In the genomic region with DNA sequence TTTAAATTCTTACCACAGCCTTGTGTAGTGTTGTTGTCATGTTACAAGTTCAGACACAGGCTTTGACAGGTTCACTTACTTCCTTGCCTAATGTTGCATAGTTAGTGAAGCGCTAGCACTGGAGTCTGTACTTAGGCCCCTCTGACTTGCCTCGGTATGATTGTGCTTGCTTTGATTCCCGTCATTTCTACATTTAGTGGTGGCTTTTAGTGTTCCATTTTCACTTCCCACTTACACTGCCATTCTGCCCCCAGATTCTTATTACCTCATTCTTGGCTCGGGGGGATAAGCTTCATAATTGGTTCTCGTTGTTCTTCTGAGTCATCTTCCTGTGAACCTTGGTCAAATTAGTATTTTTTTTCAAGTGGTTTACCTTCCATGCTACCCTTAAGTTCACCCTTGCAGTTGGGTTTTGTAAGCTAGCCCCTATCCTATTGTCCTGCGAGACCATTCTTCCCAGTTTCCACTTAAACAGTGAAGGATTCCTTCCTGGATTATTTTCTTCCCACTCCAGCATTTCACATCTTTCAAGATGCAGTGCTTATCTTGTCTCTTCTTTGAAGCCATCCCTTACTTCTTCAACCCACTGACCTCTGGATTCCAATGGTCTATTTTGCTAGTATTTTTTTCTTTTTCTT, we compare ENCODE assay signal across 1 cellular context.
A peak's percentile ranks its signal among the peaks of the same experiment; 100 is the strongest.
TF ChIP-seq lines count a peak whose summit lies in the region.

No MANE protein-coding gene starts in this region.

TF ChIP-seq in K562, 482 proteins besides CTCF, POLR2A, EP300 and RAD21 (continued from another document):
- TF ChIP-seq JUND (IDR thresholded peaks at IDR 0.05; ENCODE audit: borderline replicate concordance, low read depth, low read length) (peak; percentile 40; the same call in 1 of the 2 replicates), JUND (tag; IDR thresholded peaks at IDR 0.05; ENCODE audit: borderline replicate concordance, low read depth, low read length) (0 out of 3 replicates have a peak, but pooled peaks have one; percentile 19), ZKSCAN1 (IDR thresholded peaks at IDR 0.05; ENCODE audit: low read depth, low read length) (no peak), ZBTB40 (IDR thresholded peaks at IDR 0.05) (no peak), ZBTB40 (CRISPR knock-in tag; IDR thresholded peaks at IDR 0.05) (no peak), EGR1 (conservative IDR thresholded peaks at IDR 0.05) (0 out of 2 replicates have a peak, but pooled peaks have one; percentile 8), ZFP36 (IDR thresholded peaks at IDR 0.05; ENCODE audit: low read depth, low read length, partially characterized antibody) (no peak), ZNF133 (CRISPR knock-in tag; IDR thresholded peaks at IDR 0.05) (no peak), JUN (IDR thresholded peaks at IDR 0.05; ENCODE audit: borderline replicate concordance, low read depth, low read length) (no peak), JUN (CRISPR knock-in tag; IDR thresholded peaks at IDR 0.05; ENCODE audit: borderline replicate concordance) (0 out of 2 replicates have a peak, but pooled peaks have one; percentile 53), ZNF3 (CRISPR knock-in tag; IDR thresholded peaks at IDR 0.05) (no peak), ZNF239 (CRISPR knock-in tag; IDR thresholded peaks at IDR 0.05) (no peak), NFE2L1 (tag; IDR thresholded peaks at IDR 0.05; ENCODE audit: borderline replicate concordance, low read depth) (no peak), HINFP (tag; conservative IDR thresholded peaks at IDR 0.05; ENCODE audit: low read depth) (no peak), CREM (IDR thresholded peaks at IDR 0.05; ENCODE audit: low read depth) (no peak), KDM5B (IDR thresholded peaks at IDR 0.05; ENCODE audit: insufficient replicate concordance, low read depth, low read length) (no peak), POU5F1 (IDR thresholded peaks at IDR 0.05; ENCODE audit: borderline replicate concordance, low read depth, low read length, partially characterized antibody) (no peak), RUNX1 (IDR thresholded peaks at IDR 0.05; ENCODE audit: low read depth) (no peak), NR1H2 (CRISPR knock-in tag; IDR thresholded peaks at IDR 0.05) (no peak), DACH1 (IDR thresholded peaks at IDR 0.05; ENCODE audit: partially characterized antibody) (no peak), ILK (tag; IDR thresholded peaks at IDR 0.05; ENCODE audit: borderline replicate concordance, low read depth) (no peak), ZNF316 (IDR thresholded peaks at IDR 0.05) (no peak), ETS2 (tag; IDR thresholded peaks at IDR 0.05; ENCODE audit: borderline replicate concordance, poor library complexity, severe bottlenecking) (no peak), SLC30A9 (CRISPR knock-in tag; IDR thresholded peaks at IDR 0.05) (no peak), KLF10 (CRISPR knock-in tag; IDR thresholded peaks at IDR 0.05) (no peak), ZNF699 (CRISPR knock-in tag; IDR thresholded peaks at IDR 0.05; ENCODE audit: insufficient replicate concordance) (no peak), HDAC3 (IDR thresholded peaks at IDR 0.05; ENCODE audit: borderline replicate concordance, partially characterized antibody) (no peak), MBD2 (IDR thresholded peaks at IDR 0.05; ENCODE audit: borderline replicate concordance, low read depth) (no peak), DLX4 (CRISPR knock-in tag; IDR thresholded peaks at IDR 0.05) (no peak), ZNF165 (CRISPR knock-in tag; IDR thresholded peaks at IDR 0.05; ENCODE audit: borderline replicate concordance) (no peak), ZNF311 (CRISPR knock-in tag; IDR thresholded peaks at IDR 0.05) (no peak), MLLT1 (IDR thresholded peaks at IDR 0.05) (no peak), MECOM (CRISPR knock-in tag; IDR thresholded peaks at IDR 0.05) (peak; percentile 62; the same call in 1 of the 2 replicates), CHD2 (IDR thresholded peaks at IDR 0.05; ENCODE audit: low read depth, low read length) (no peak)
- TF ChIP-seq, protein P1, sequence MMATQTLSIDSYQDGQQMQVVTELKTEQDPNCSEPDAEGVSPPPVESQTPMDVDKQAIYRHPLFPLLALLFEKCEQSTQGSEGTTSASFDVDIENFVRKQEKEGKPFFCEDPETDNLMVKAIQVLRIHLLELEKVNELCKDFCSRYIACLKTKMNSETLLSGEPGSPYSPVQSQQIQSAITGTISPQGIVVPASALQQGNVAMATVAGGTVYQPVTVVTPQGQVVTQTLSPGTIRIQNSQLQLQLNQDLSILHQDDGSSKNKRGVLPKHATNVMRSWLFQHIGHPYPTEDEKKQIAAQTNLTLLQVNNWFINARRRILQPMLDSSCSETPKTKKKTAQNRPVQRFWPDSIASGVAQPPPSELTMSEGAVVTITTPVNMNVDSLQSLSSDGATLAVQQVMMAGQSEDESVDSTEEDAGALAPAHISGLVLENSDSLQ (IDR thresholded peaks at IDR 0.05) = no peak
- TF ChIP-seq, protein P2, sequence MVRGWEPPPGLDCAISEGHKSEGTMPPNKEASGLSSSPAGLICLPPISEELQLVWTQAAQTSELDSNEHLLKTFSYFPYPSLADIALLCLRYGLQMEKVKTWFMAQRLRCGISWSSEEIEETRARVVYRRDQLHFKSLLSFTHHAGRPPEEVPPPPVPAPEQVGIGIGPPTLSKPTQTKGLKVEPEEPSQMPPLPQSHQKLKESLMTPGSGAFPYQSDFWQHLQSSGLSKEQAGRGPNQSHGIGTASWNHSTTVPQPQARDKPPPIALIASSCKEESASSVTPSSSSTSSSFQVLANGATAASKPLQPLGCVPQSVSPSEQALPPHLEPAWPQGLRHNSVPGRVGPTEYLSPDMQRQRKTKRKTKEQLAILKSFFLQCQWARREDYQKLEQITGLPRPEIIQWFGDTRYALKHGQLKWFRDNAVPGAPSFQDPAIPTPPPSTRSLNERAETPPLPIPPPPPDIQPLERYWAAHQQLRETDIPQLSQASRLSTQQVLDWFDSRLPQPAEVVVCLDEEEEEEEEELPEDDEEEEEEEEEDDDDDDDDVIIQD (CRISPR knock-in tag; IDR thresholded peaks at IDR 0.05) = no peak
- TF ChIP-seq, protein P3, sequence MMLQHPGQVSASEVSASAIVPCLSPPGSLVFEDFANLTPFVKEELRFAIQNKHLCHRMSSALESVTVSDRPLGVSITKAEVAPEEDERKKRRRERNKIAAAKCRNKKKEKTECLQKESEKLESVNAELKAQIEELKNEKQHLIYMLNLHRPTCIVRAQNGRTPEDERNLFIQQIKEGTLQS (IDR thresholded peaks at IDR 0.05) = peak; percentile 67; the same call in 1 of the 2 replicates
- TF ChIP-seq, protein P3 (CRISPR knock-in tag; conservative IDR thresholded peaks at IDR 0.05) = no peak
- TF ChIP-seq, protein P4, sequence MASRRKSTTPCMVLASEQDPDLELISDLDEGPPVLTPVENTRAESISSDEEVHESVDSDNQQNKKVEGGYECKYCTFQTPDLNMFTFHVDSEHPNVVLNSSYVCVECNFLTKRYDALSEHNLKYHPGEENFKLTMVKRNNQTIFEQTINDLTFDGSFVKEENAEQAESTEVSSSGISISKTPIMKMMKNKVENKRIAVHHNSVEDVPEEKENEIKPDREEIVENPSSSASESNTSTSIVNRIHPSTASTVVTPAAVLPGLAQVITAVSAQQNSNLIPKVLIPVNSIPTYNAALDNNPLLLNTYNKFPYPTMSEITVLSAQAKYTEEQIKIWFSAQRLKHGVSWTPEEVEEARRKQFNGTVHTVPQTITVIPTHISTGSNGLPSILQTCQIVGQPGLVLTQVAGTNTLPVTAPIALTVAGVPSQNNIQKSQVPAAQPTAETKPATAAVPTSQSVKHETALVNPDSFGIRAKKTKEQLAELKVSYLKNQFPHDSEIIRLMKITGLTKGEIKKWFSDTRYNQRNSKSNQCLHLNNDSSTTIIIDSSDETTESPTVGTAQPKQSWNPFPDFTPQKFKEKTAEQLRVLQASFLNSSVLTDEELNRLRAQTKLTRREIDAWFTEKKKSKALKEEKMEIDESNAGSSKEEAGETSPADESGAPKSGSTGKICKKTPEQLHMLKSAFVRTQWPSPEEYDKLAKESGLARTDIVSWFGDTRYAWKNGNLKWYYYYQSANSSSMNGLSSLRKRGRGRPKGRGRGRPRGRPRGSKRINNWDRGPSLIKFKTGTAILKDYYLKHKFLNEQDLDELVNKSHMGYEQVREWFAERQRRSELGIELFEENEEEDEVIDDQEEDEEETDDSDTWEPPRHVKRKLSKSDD (conservative IDR thresholded peaks at IDR 0.05; ENCODE audit: low read length) = no peak
